19 cellular contexts compared by ENCODE assay signal in genomic region chr9:97758334-97758916, GRCh38.
DNase-seq lines count a peak whose midpoint lies in the region; ATAC-seq and TF ChIP-seq lines count a peak whose summit lies in the region.
"Had no signal": no experiment of that assay in that cellular context is flagged by ENCODE, and none has a peak within 500 bp of the region (broad histone marks: within the 10 kb centered on the region; RNA-seq: fewer than 3 reads in every experiment).

No MANE protein-coding gene starts in this region.

- TF ChIP-seq CTCF in RWPE1 (conservative IDR thresholded peaks at IDR 0.05; ENCODE audit: low read depth) (no peak), GM23338 (conservative IDR thresholded peaks at IDR 0.05; ENCODE audit: low read depth in 2 of 2) (no peak), dorsolateral prefrontal cortex (IDR thresholded peaks at IDR 0.05 in 54 of 56, conservative IDR thresholded peaks at IDR 0.05 in 2 of 56; ENCODE audit: low read depth in 1 of 56, partially characterized antibody in 56 of 56) (no peak)

- ATAC-seq in esophagus mucosa = peak; percentile 71
- ATAC-seq in GM23338 = no peak
- ATAC-seq in HG03460 (IDR thresholded peaks at IDR 0.05; ENCODE audit: unreplicated experiment) = no peak
- ATAC-seq: Panc1 had no signal

- CTCF ChIA-PET in RWPE1 (lab: Yijun Ruan, JAX) = no interaction called here

- H3K4me3 ChIP-seq in GM23248 (no peak overlapping the region), GM23338 (no peak overlapping the region), dorsolateral prefrontal cortex (no peak overlapping the region)
- H3K4me3 ChIP-seq: BLaER1 had no signal

- peaks cover 10% of the 10 kb centered on the region; the same call in 1 of the 2 replicates for H3K4me1 ChIP-seq in GM23248 (ENCODE audit: insufficient read depth)
- H3K4me1 ChIP-seq in GM23338 (ENCODE audit: insufficient read depth) = no peaks in the 10 kb centered on the region

- H2AFZ ChIP-seq in GM23248 = no peak overlapping the region
- H2AFZ ChIP-seq in GM23338 = no peak overlapping the region

- H3F3A ChIP-seq in GM23248 (ENCODE audit: insufficient read depth) (no peaks in the 10 kb centered on the region), GM23338 (replicated peaks; ENCODE audit: low read depth) (no peaks in the 10 kb centered on the region)

- H3K79me2 ChIP-seq in GM23248 (ENCODE audit: insufficient read depth) = no peaks in the 10 kb centered on the region
- H3K79me2 ChIP-seq in GM23338 (replicated peaks; ENCODE audit: insufficient read depth) = no peaks in the 10 kb centered on the region

- peak; percentile 23 for DNase-seq in A172 (ENCODE audit: low spot score)
- peak; percentile 42 for DNase-seq in GM23248
- DNase-seq in RWPE1 (ENCODE audit: low spot score) = peak; percentile 31
- no peak for DNase-seq in GM23338 (ENCODE audit: low spot score)
- no peak for DNase-seq in NCI-H2029 treated with DMSO at 0.1 percent for 48 hours (lab: John Stamatoyannopoulos, UW)
- DNase-seq in dorsolateral prefrontal cortex = no peak
- DNase-seq: CD4-positive, CD25-positive, alpha-beta regulatory T cell; H7; KG1; MM.1S; NCI-H1694; NCI-H2081; NCI-H2227 treated with DMSO at 0.1 percent for 48 hours; NCI-H69; SK-N-SH had no signal

- in situ Hi-C loops in GM23248 (cut with MboI) = no loop called here

- H3K9me2 ChIP-seq in GM23248 (ENCODE audit: insufficient read depth) (no peaks in the 10 kb centered on the region), GM23338 (ENCODE audit: insufficient read depth) (no peaks in the 10 kb centered on the region)
- H3K9me2 ChIP-seq: SK-N-SH had no signal

- H3K9me3 ChIP-seq in GM23248 (ENCODE audit: low read depth) = no peaks in the 10 kb centered on the region
- H3K9me3 ChIP-seq: BLaER1, SK-N-SH had no signal

- no peak overlapping the region for H3K9ac ChIP-seq in GM23248
- H3K9ac ChIP-seq: BLaER1, SK-N-SH had no signal

- POLR2A ChIA-PET in RWPE1 (lab: Yijun Ruan, JAX; ENCODE audit: low non-redundant PET) = no interaction called here

- H3K4me1 Mint-ChIP-seq in GM23338 = no peaks in the 10 kb centered on the region
- H3K4me1 Mint-ChIP-seq: CD4-positive, CD25-positive, alpha-beta regulatory T cell had no signal

- H3K36me3 ChIP-seq in GM23248 (ENCODE audit: low read depth) (no peaks in the 10 kb centered on the region), GM23338 (ENCODE audit: insufficient read depth) (no peaks in the 10 kb centered on the region)
- H3K36me3 ChIP-seq: BLaER1 had no signal

- no peak overlapping the region for H3K27ac ChIP-seq in GM23248
- H3K27ac ChIP-seq in RWPE1 = no peak overlapping the region
- no peak overlapping the region for H3K27ac ChIP-seq in GM23338 (ENCODE audit: low read depth)
- H3K27ac ChIP-seq in dorsolateral prefrontal cortex = no peak overlapping the region
- H3K27ac ChIP-seq: BLaER1 had no signal

- no peaks in the 10 kb centered on the region for H4K20me1 ChIP-seq in GM23248 (ENCODE audit: insufficient read depth)
- H4K20me1 ChIP-seq in GM23338 (replicated peaks; ENCODE audit: insufficient read depth) = no peaks in the 10 kb centered on the region
- H4K20me1 ChIP-seq: BLaER1 had no signal

- peaks cover 23% of the 10 kb centered on the region for H3K27me3 ChIP-seq in GM23248 (replicated peaks; ENCODE audit: insufficient read depth)
- H3K27me3 ChIP-seq in GM23338 (ENCODE audit: insufficient read depth) = no peaks in the 10 kb centered on the region
- peaks cover 0 to 18% (median 6%) of the 10 kb centered on the region in 45 donors for H3K27me3 ChIP-seq in dorsolateral prefrontal cortex
- H3K27me3 ChIP-seq: BLaER1 had no signal

- H3K27ac Mint-ChIP-seq in GM23338 = no peak overlapping the region
- H3K27ac Mint-ChIP-seq: CD4-positive, CD25-positive, alpha-beta regulatory T cell had no signal

- 0 out of 3 replicates have a peak, but pooled peaks cover 3% of the 10 kb centered on the region for H3K36me3 Mint-ChIP-seq in GM23338 (ENCODE audit: low read depth)
- H3K36me3 Mint-ChIP-seq: CD4-positive, CD25-positive, alpha-beta regulatory T cell had no signal

- no peak overlapping the region for H3K4me3 Mint-ChIP-seq in GM23338
- H3K4me3 Mint-ChIP-seq: CD4-positive, CD25-positive, alpha-beta regulatory T cell had no signal

- H3K9me3 Mint-ChIP-seq in GM23338 = peaks cover 7% of the 10 kb centered on the region; the same call in 2 of the 3 replicates

- 55% methylated on average over 7 of the region's 7 CpGs for WGBS in GM23248 (ENCODE audit: low coverage in 1 of 2, low lambda C conversion rate in 2 of 2, missing lambda C conversion rate in 2 of 2), 2 experiments

- intact Hi-C loops in dorsolateral prefrontal cortex (cut with DNase I) = no loop called here

- peaks cover 21% of the 10 kb centered on the region for H3K27me3 Mint-ChIP-seq in GM23338 (ENCODE audit: insufficient read depth, low read depth, poor library complexity)

- H3K4me2 ChIP-seq in GM23248 (ENCODE audit: unreplicated experiment) = no peak overlapping the region
- H3K4me2 ChIP-seq in GM23338 = no peak overlapping the region
- H3K4me2 ChIP-seq: BLaER1, SK-N-SH had no signal

TF ChIP-seq in GM23338, 12 proteins besides CTCF, POLR2A, EP300 and RAD21:
- TF ChIP-seq JUNB (IDR thresholded peaks at IDR 0.05; ENCODE audit: unreplicated experiment) (no peak), EZH2 (IDR thresholded peaks at IDR 0.05; ENCODE audit: low read depth, unreplicated experiment) (no peak)

Comparison
In these comparisons a context has a peak if more than half of its experiments do, and no peak if none do; other contexts are left out.
1. DNase-seq: peak in A172 (single experiment), GM23248 (single experiment) and RWPE1 (single experiment); none in GM23338 (single experiment), NCI-H2029 treated with DMSO at 0.1 percent for 48 hours (single experiment) and dorsolateral prefrontal cortex (0 of 10).